19 cellular contexts compared by ENCODE assay signal in the genomic region with DNA sequence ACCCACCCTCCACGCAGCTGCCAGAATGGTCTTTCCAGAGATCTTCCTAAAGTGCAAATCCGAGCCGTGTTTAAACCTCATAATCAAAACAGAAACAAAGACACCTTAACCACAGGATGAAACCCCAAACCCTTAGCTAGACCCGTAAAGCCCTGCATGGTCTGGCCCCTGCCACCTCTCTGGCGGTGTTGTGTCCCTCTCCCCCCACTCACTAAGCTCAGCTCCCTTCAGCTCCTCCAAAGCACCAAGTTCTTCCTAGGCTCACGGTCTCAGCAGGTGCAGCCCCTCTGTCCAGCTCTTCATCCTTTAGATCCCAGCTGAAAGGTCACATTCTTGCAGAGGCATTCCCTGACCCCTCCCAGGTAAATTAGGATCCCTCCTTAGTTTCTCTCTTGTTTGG. TPM values are rescaled to one million over a fixed set of nuclear protein-coding genes. Genes with fewer than 3 reads are reported as not detected.
DNase-seq lines count a peak whose midpoint lies in the region; ATAC-seq and TF ChIP-seq lines count a peak whose summit lies in the region.
"Had no signal": no experiment of that assay in that cellular context is flagged by ENCODE, and none has a peak within 500 bp of the region (broad histone marks: within the 10 kb centered on the region; RNA-seq: fewer than 3 reads in every experiment).

No MANE protein-coding gene starts in this region.

- peaks cover 0 to 36% (median 17%) of the 10 kb centered on the region in 4 donors for H3K4me1 Mint-ChIP-seq in CD4-positive, CD25-positive, alpha-beta regulatory T cell
- H3K4me1 Mint-ChIP-seq in CD8-positive, alpha-beta memory T cell: peaks cover 9 to 34% (median 9%) of the 10 kb centered on the region in 3 donors
- H3K4me1 Mint-ChIP-seq in nephron: peaks cover 4% of the 10 kb centered on the region

- CTCF ChIA-PET in CD8-positive, alpha-beta memory T cell (lab: Charles Lee): interaction anchor here (0.7 to 8.8 kb wide), 9 partner anchors 8 to 426 kb away, joined by 3 to 169 read pairs (median 15); partner anchors contain the start of genes DLX3 and SLC35B1

- H3K4me3 Mint-ChIP-seq in CD4-positive, CD25-positive, alpha-beta regulatory T cell: peak overlapping the region; percentile 47 to 92 (median 70)
- peak overlapping the region; percentile 26 to 97 (median 68) for H3K4me3 Mint-ChIP-seq in CD8-positive, alpha-beta memory T cell
- peak overlapping the region; percentile 1 to 54 (median 1) for H3K4me3 Mint-ChIP-seq in nephron

- H3K4me1 ChIP-seq in CD4-positive, CD25-positive, alpha-beta regulatory T cell (ENCODE audit: control insufficient read depth, insufficient read depth, low read length, poor library complexity, severe bottlenecking): peaks cover 25% of the 10 kb centered on the region
- peaks cover 26% of the 10 kb centered on the region for H3K4me1 ChIP-seq in CD8-positive, alpha-beta memory T cell (ENCODE audit: insufficient read depth, low read length)
- H3K4me1 ChIP-seq in upper lobe of left lung: peaks cover 27 to 61% (median 43%) of the 10 kb centered on the region in 4 donors

- TF ChIP-seq CTCF in coronary artery (IDR thresholded peaks at IDR 0.05) (no peak), nephron (IDR thresholded peaks at IDR 0.05; ENCODE audit: unreplicated experiment in 3 of 3) (no peak), upper lobe of left lung (IDR thresholded peaks at IDR 0.05) (no peak)

- POLR2A ChIA-PET in CD8-positive, alpha-beta memory T cell (lab: Charles Lee): interaction anchor here (0.9 kb wide), 1 partner anchor 125 kb away, joined by 4 read pairs; no protein-coding TSS in a partner anchor

- peaks cover 5% of the 10 kb centered on the region for H3K27me3 ChIP-seq in CD4-positive, CD25-positive, alpha-beta regulatory T cell (ENCODE audit: control insufficient read depth, insufficient read depth, low read length)
- H3K27me3 ChIP-seq in CD8-positive, alpha-beta memory T cell (ENCODE audit: insufficient read depth, low read length, poor library complexity, severe bottlenecking): peaks cover 11% of the 10 kb centered on the region
- peaks cover 0 to 6% (median 0%) of the 10 kb centered on the region in 4 donors for H3K27me3 ChIP-seq in upper lobe of left lung
- H3K27me3 ChIP-seq: testis had no signal

- no peaks in the 10 kb centered on the region for H3K36me3 Mint-ChIP-seq in CD4-positive, CD25-positive, alpha-beta regulatory T cell
- no peaks in the 10 kb centered on the region for H3K36me3 Mint-ChIP-seq in CD8-positive, alpha-beta memory T cell
- no peaks in the 10 kb centered on the region for H3K36me3 Mint-ChIP-seq in nephron (ENCODE audit: low read depth)
- H3K36me3 Mint-ChIP-seq: neural progenitor cell had no signal

- TF ChIP-seq POLR2A in upper lobe of left lung (IDR thresholded peaks at IDR 0.05): no peak

- H3K27ac Mint-ChIP-seq in CD4-positive, CD25-positive, alpha-beta regulatory T cell: peak overlapping the region in 1 of 3 donors; percentile 35
- peak overlapping the region in 1 of 8 donors; percentile 33 for H3K27ac Mint-ChIP-seq in CD8-positive, alpha-beta memory T cell
- H3K27ac Mint-ChIP-seq in nephron: no peak overlapping the region
- H3K27ac Mint-ChIP-seq: neural progenitor cell had no signal

- H3K36me3 ChIP-seq in CD4-positive, CD25-positive, alpha-beta regulatory T cell (ENCODE audit: control insufficient read depth, insufficient read depth, low read length): no peaks in the 10 kb centered on the region
- H3K36me3 ChIP-seq in CD8-positive, alpha-beta memory T cell (ENCODE audit: insufficient read depth, low read length): no peaks in the 10 kb centered on the region
- no peaks in the 10 kb centered on the region for H3K36me3 ChIP-seq in upper lobe of left lung
- H3K36me3 ChIP-seq: adrenal gland, neural progenitor cell had no signal

- no peak for DNase-seq in CD4-positive, CD25-positive, alpha-beta regulatory T cell
- no peak for DNase-seq in CD8-positive, alpha-beta memory T cell
- peak; percentile 71 for DNase-seq in coronary artery (ENCODE audit: low spot score)
- DNase-seq in SHP77 treated with DMSO at 0.1 percent for 48 hours (lab: John Stamatoyannopoulos, UW): no peak
- no peak for DNase-seq in upper lobe of left lung
- DNase-seq in left lobe of liver (ENCODE audit: low spot score): no peak
- DNase-seq: activated CD4-positive, alpha-beta T cell treated with anti-CD3 and anti-CD28 coated beads, Interleukin-2, amount 50 U/mL, for 48 hours; adrenal gland; AML-193; dermis blood vessel endothelial cell; foreskin melanocyte; GOT3; NCI-H1105 treated with DMSO at 0.1 percent for 48 hours; NCI-H2081 treated with DMSO at 0.1 percent for 48 hours; NCI-H524 treated with DMSO at 0.1 percent for 48 hours; testis had no signal

- H3K9me3 Mint-ChIP-seq in CD4-positive, CD25-positive, alpha-beta regulatory T cell: peaks cover 0 to 4% (median 0%) of the 10 kb centered on the region in 7 donors
- no peaks in the 10 kb centered on the region for H3K9me3 Mint-ChIP-seq in CD8-positive, alpha-beta memory T cell
- H3K9me3 Mint-ChIP-seq in nephron: no peaks in the 10 kb centered on the region
- H3K9me3 Mint-ChIP-seq: neural progenitor cell had no signal

- no peak for TF ChIP-seq EP300 in upper lobe of left lung (IDR thresholded peaks at IDR 0.05)

- H3K4me3 ChIP-seq in CD4-positive, CD25-positive, alpha-beta regulatory T cell (ENCODE audit: low read depth, low read length): no peak overlapping the region
- H3K4me3 ChIP-seq in CD8-positive, alpha-beta memory T cell (ENCODE audit: low read length): no peak overlapping the region
- H3K4me3 ChIP-seq in coronary artery (no peak overlapping the region), upper lobe of left lung (no peak overlapping the region)
- H3K4me3 ChIP-seq: adrenal gland, neural progenitor cell, testis had no signal

- no peak for ATAC-seq in CD4-positive, CD25-positive, alpha-beta regulatory T cell (ENCODE audit: low read depth in 2 of 2)
- no peak for ATAC-seq in upper lobe of left lung (ENCODE audit: low FRiP score in 2 of 2)
- no peak for ATAC-seq in left lobe of liver

- H3K27ac ChIP-seq in CD4-positive, CD25-positive, alpha-beta regulatory T cell (ENCODE audit: insufficient read depth, low read length, poor library complexity, severe bottlenecking): no peak overlapping the region
- no peak overlapping the region for H3K27ac ChIP-seq in CD8-positive, alpha-beta memory T cell (ENCODE audit: low read depth, low read length)
- H3K27ac ChIP-seq in coronary artery (peak overlapping the region in 1 of 2 donors; percentile 82), upper lobe of left lung (no peak overlapping the region)
- H3K27ac ChIP-seq: adrenal gland, epithelial cell of prostate, neural progenitor cell had no signal

- no peaks in the 10 kb centered on the region for H3K9me3 ChIP-seq in CD4-positive, CD25-positive, alpha-beta regulatory T cell (ENCODE audit: control insufficient read depth in 2 of 2, low read length in 2 of 2)
- H3K9me3 ChIP-seq in CD8-positive, alpha-beta memory T cell (ENCODE audit: low read length): no peaks in the 10 kb centered on the region
- H3K9me3 ChIP-seq in upper lobe of left lung: no peaks in the 10 kb centered on the region
- H3K9me3 ChIP-seq: adrenal gland, testis had no signal

- peaks cover 69% of the 10 kb centered on the region for H3K27me3 Mint-ChIP-seq in CD4-positive, CD25-positive, alpha-beta regulatory T cell
- peaks cover 37 to 42% of the 10 kb centered on the region in 2 donors for H3K27me3 Mint-ChIP-seq in CD8-positive, alpha-beta memory T cell
- peaks cover 74% of the 10 kb centered on the region for H3K27me3 Mint-ChIP-seq in nephron (ENCODE audit: low read depth)

- 72 to 78% methylated on average over 6 of the region's 6 CpGs for WGBS in upper lobe of left lung, 2 donors

RNA-seq across cellular contexts. Expression of gene NXPH3, which starts 4.4 kb away (rescaled TPM):
- not detected for total RNA-seq in CD4-positive, CD25-positive, alpha-beta regulatory T cell
- not detected for polyA plus RNA-seq in CD4-positive, CD25-positive, alpha-beta regulatory T cell
- under 1 TPM; 0.31 to 0.44 TPM for total RNA-seq in CD8-positive, alpha-beta memory T cell
- polyA plus RNA-seq in CD8-positive, alpha-beta memory T cell: not detected
- total RNA-seq in upper lobe of left lung: 1 to 10 TPM; 1.2 to 6.6 (median 4.6) TPM
- 0.08 TPM for total RNA-seq in left lobe of liver

Comparison
In these comparisons a context has a peak if more than half of its experiments do, and no peak if none do; other contexts are left out.
1. H3K4me3 Mint-ChIP-seq: peak in every context shown above with its lines; median percentile 70 in CD4-positive, CD25-positive, alpha-beta regulatory T cell; 68 in CD8-positive, alpha-beta memory T cell; 1 in nephron.